In the genomic region with DNA sequence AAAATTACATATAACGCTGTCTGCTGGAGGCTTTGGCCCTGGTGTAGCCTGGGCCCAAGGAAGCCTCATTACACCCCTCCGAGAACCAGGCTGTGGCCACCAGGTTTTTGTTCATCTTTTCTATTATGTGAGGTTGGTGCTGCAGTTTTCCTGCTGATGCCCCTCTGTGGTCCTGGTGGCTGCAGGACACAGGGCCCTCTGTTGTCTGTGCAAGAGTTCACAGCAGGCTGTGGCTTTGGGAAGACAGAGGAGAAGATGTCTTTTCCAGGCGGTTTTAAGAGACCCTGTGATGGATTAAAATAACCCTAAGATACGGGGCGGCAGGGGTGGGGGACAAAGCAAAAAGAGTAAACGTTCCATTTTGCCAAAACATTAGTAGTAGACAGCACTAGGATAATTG, we compare ENCODE assay signal across 23 cellular contexts.
"Had no signal": no experiment of that assay in that cellular context is flagged by ENCODE, and none has a peak within 500 bp of the region (broad histone marks: within the 10 kb centered on the region; RNA-seq: fewer than 3 reads in every experiment).

No MANE protein-coding gene starts in this region.

- H3K27ac Mint-ChIP-seq: activated CD8-positive, alpha-beta T cell treated with anti-CD3 and anti-CD28 coated beads, Interleukin-2, amount 10 ng/mL, durations not matched to agents 7 days and 5 days; activated naive CD4-positive, alpha-beta T cell treated with anti-CD3 and anti-CD28 coated beads for 36 hours; activated naive CD8-positive, alpha-beta T cell treated with anti-CD3 and anti-CD28 coated beads, Interleukin-2, amount 10 ng/mL, durations not matched to agents 7 days and 5 days; activated T-helper 2 cell treated with anti-CD3 and anti-CD28 coated beads, Interferon-gamma antibody, Interleukin-2, Interleukin-4, amounts not matched to agents 10 μg/mL and 5 μg/mL and 100 μg/mL, durations not matched to agents 14 hours and 24 hours and 36 hours; immature natural killer cell; T-cell; T-helper 2 cell treated with Interferon-gamma antibody and Interleukin-4, amounts not matched to agents 5 μg/mL and 100 μg/mL, for 36 hours had no signal

- H3K4me3 Mint-ChIP-seq: activated CD8-positive, alpha-beta T cell treated with anti-CD3 and anti-CD28 coated beads, Interleukin-2, amount 10 ng/mL, durations not matched to agents 7 days and 5 days; activated naive CD4-positive, alpha-beta T cell treated with anti-CD3 and anti-CD28 coated beads for 36 hours; activated naive CD8-positive, alpha-beta T cell treated with anti-CD3 and anti-CD28 coated beads, Interleukin-2, amount 10 ng/mL, durations not matched to agents 7 days and 5 days; activated T-cell treated with anti-CD3 and anti-CD28 coated beads, Interleukin-2, amount 50 U/mL, for 4 hours; immature natural killer cell; naive B cell; neural crest cell; T-cell; T-helper 2 cell treated with Interferon-gamma antibody and Interleukin-4, amounts not matched to agents 5 μg/mL and 100 μg/mL, for 36 hours had no signal

- H3K27me3 ChIP-seq: hepatocyte, upper lobe of right lung had no signal

- H3K36me3 Mint-ChIP-seq: activated naive CD8-positive, alpha-beta T cell treated with anti-CD3 and anti-CD28 coated beads, Interleukin-2, amount 10 ng/mL, durations not matched to agents 7 days and 5 days; immature natural killer cell; T-cell had no signal

- DNase-seq: activated CD4-positive, alpha-beta T cell treated with anti-CD3 and anti-CD28 coated beads for 1 hour; activated CD4-positive, alpha-beta T cell treated with anti-CD3 and anti-CD28 coated beads, Interleukin-2, amount 50 U/mL, for 1 hour; activated CD8-positive, alpha-beta T cell treated with anti-CD3 and anti-CD28 coated beads, Interleukin-2, amount 10 ng/mL, durations not matched to agents 7 days and 5 days; activated naive CD4-positive, alpha-beta T cell treated with anti-CD3 and anti-CD28 coated beads for 36 hours; activated naive CD8-positive, alpha-beta T cell treated with anti-CD3 and anti-CD28 coated beads, Interleukin-2, amount 10 ng/mL, durations not matched to agents 7 days and 5 days; activated T-cell treated with anti-CD3 and anti-CD28 coated beads, Interleukin-2, amount 50 U/mL, for 4 hours; amniotic stem cell; cerebellar nuclear complex; cortex of kidney; immature natural killer cell; kidney glomerular epithelial cell; mesenchymal stem cell; naive B cell; occipital lobe; stimulated activated CD4-positive, alpha-beta T cell treated with anti-CD3 and anti-CD28 coated beads, Interleukin-2, amount 100 ng/mL, for 48 hours; stimulated activated CD8-positive, alpha-beta memory T cell treated with anti-CD3 and anti-CD28 coated beads, Interleukin-4, amount 100 ng/mL, for 48 hours; stimulated activated naive CD4-positive, alpha-beta T cell; T-cell had no signal

- H3K27ac ChIP-seq: hepatocyte, upper lobe of right lung had no signal

- H3K9me3 ChIP-seq: upper lobe of right lung had no signal

- H3K9me3 Mint-ChIP-seq: activated T-cell treated with anti-CD3 and anti-CD28 coated beads, Interleukin-2, amount 50 U/mL, for 4 hours; immature natural killer cell; neural crest cell; T-cell; T-helper 2 cell treated with Interferon-gamma antibody and Interleukin-4, amounts not matched to agents 5 μg/mL and 100 μg/mL, for 36 hours had no signal

- H3K4me1 Mint-ChIP-seq: activated naive CD8-positive, alpha-beta T cell treated with anti-CD3 and anti-CD28 coated beads, Interleukin-2, amount 10 ng/mL, durations not matched to agents 7 days and 5 days; immature natural killer cell; neural crest cell; T-cell had no signal

- H3K4me3 ChIP-seq: hepatocyte, upper lobe of right lung had no signal

- ATAC-seq: activated CD8-positive, alpha-beta T cell treated with anti-CD3 and anti-CD28 coated beads, Interleukin-2, amount 10 ng/mL, durations not matched to agents 7 days and 5 days; activated T-cell treated with anti-CD3 and anti-CD28 coated beads, Interleukin-2, amount 50 U/mL, for 4 hours; T-cell had no signal
